Comparison of ENCODE assay signal across 11 cellular contexts in genomic region chr22:37803636-37804371, GRCh38. TPM values are rescaled to one million over a fixed set of nuclear protein-coding genes. Genes with fewer than 3 reads are reported as not detected.
DNase-seq lines count a peak whose midpoint lies in the region; ATAC-seq and TF ChIP-seq lines count a peak whose summit lies in the region.
"Had no signal": no experiment of that assay in that cellular context is flagged by ENCODE, and none has a peak within 500 bp of the region (broad histone marks: within the 10 kb centered on the region; RNA-seq: fewer than 3 reads in every experiment).

No MANE protein-coding gene starts in this region.

- H3K4me3 ChIP-seq in right cardiac atrium (ENCODE audit: low read length): no peak overlapping the region
- H3K4me3 ChIP-seq in mesenchymal stem cell (ENCODE audit: insufficient read depth in 1 of 2, low read depth in 1 of 2, low read length in 2 of 2): peak overlapping the region in 1 of 2 experiments; percentile 94
- H3K4me3 ChIP-seq in vagina: peak overlapping the region; percentile 54 to 61
- no peak overlapping the region for H3K4me3 ChIP-seq in Karpas-422 (ENCODE audit: low read length)

- TF ChIP-seq POLR2A in vagina (IDR thresholded peaks at IDR 0.05): no peak

- no peak for ATAC-seq in right cardiac atrium
- ATAC-seq in Right ventricle myocardium superior (ENCODE audit: poor library complexity): no peak
- ATAC-seq: activated naive CD4-positive, alpha-beta T cell treated with anti-CD3 and anti-CD28 coated beads, Interleukin-2, amount 50 U/mL, for 72 hours had no signal

- peak overlapping the region in 1 of 2 experiments; percentile 98 for H3K18ac ChIP-seq in mesenchymal stem cell (ENCODE audit: low read depth in 1 of 2, low read length in 2 of 2)

- peak overlapping the region; percentile 99 for H4K8ac ChIP-seq in mesenchymal stem cell (ENCODE audit: low read length)

- no peaks in the 10 kb centered on the region for H3K9me3 Mint-ChIP-seq in activated naive CD8-positive, alpha-beta T cell (ENCODE audit: low read depth)
- H3K9me3 Mint-ChIP-seq: activated naive CD4-positive, alpha-beta T cell treated with anti-CD3 and anti-CD28 coated beads, Interleukin-2, amount 50 U/mL, for 72 hours had no signal

- H3K9me2 ChIP-seq in Karpas-422 (replicated peaks; ENCODE audit: insufficient read depth, low read length): no peaks in the 10 kb centered on the region

- no peak overlapping the region for H3K27ac Mint-ChIP-seq in activated naive CD8-positive, alpha-beta T cell

- peaks cover 5% of the 10 kb centered on the region for H3K4me1 ChIP-seq in right cardiac atrium (ENCODE audit: control insufficient read depth, insufficient read depth, low read length)
- peaks cover 37% of the 10 kb centered on the region for H3K4me1 ChIP-seq in mesenchymal stem cell (ENCODE audit: control insufficient read depth, insufficient read depth, low read depth, low read length)
- H3K4me1 ChIP-seq in vagina: peaks cover 62% of the 10 kb centered on the region
- H3K4me1 ChIP-seq in Karpas-422 (ENCODE audit: low read length): peaks cover 15% of the 10 kb centered on the region

- no peaks in the 10 kb centered on the region for H3K27me3 ChIP-seq in right cardiac atrium (ENCODE audit: control insufficient read depth, insufficient read depth)
- peaks cover 0 to 10% of the 10 kb centered on the region in 2 experiments for H3K27me3 ChIP-seq in mesenchymal stem cell (ENCODE audit: control insufficient read depth in 1 of 2, insufficient read depth in 1 of 2, low read length in 2 of 2)
- no peaks in the 10 kb centered on the region for H3K27me3 ChIP-seq in vagina
- no peaks in the 10 kb centered on the region for H3K27me3 ChIP-seq in Karpas-422 (ENCODE audit: low read length)

- peaks cover 22% of the 10 kb centered on the region for H3K27me3 Mint-ChIP-seq in activated naive CD8-positive, alpha-beta T cell

- no peaks in the 10 kb centered on the region for H4K20me1 ChIP-seq in Karpas-422 (ENCODE audit: insufficient read depth, low read depth, low read length)

- peak overlapping the region; percentile 29 for H2BK15ac ChIP-seq in mesenchymal stem cell (ENCODE audit: low read depth, poor library complexity, severe bottlenecking)

- H3K27ac ChIP-seq in right cardiac atrium (ENCODE audit: low read length): no peak overlapping the region
- no peak overlapping the region for H3K27ac ChIP-seq in mesenchymal stem cell (ENCODE audit: low read length, poor library complexity, severe bottlenecking)
- peak overlapping the region; percentile 92 for H3K27ac ChIP-seq in vagina
- H3K27ac ChIP-seq in Karpas-422 (ENCODE audit: low read length): no peak overlapping the region

- peak in 2 of 3 donors; percentile 59 to 67 for DNase-seq in right cardiac atrium
- DNase-seq in Right ventricle myocardium superior: no peak
- DNase-seq in mesenchymal stem cell: no peak
- peak in 1 of 2 donors; percentile 86 for DNase-seq in vagina (ENCODE audit: extremely low spot score in 2 of 2)
- DNase-seq in 8988T: no peak
- DNase-seq in GDM1 (lab: John Stamatoyannopoulos, UW): no peak
- no peak for DNase-seq in Karpas-422
- DNase-seq: kidney glomerular epithelial cell, NCI-H2107 had no signal

- H3K23ac ChIP-seq in mesenchymal stem cell (ENCODE audit: low read length in 2 of 2): peak overlapping the region in 1 of 2 experiments; percentile 47

- peak overlapping the region; percentile 53 for H2AK5ac ChIP-seq in mesenchymal stem cell (ENCODE audit: low read length, severe bottlenecking)

- peaks cover 35% of the 10 kb centered on the region for H3K4me1 Mint-ChIP-seq in activated naive CD8-positive, alpha-beta T cell (ENCODE audit: low read depth)

- WGBS in right cardiac atrium: 46% methylated on average over 34 of the region's 34 CpGs
- 40% methylated on average over 32 of the region's 34 CpGs for WGBS in mesenchymal stem cell

- peak overlapping the region; percentile 54 for H2BK120ac ChIP-seq in mesenchymal stem cell (ENCODE audit: low read depth, low read length)

- H3K79me1 ChIP-seq in mesenchymal stem cell (replicated peaks; ENCODE audit: low read length, poor library complexity, severe bottlenecking): peaks cover 9% of the 10 kb centered on the region

- H3K36me3 ChIP-seq in mesenchymal stem cell (ENCODE audit: control insufficient read depth in 1 of 2, insufficient read depth in 2 of 2, low read depth in 1 of 2, low read length in 2 of 2): no peaks in the 10 kb centered on the region
- no peaks in the 10 kb centered on the region for H3K36me3 ChIP-seq in vagina
- H3K36me3 ChIP-seq in Karpas-422 (ENCODE audit: insufficient read depth, low read length): no peaks in the 10 kb centered on the region

- H4K91ac ChIP-seq in mesenchymal stem cell (ENCODE audit: low read length): peak overlapping the region; percentile 47

- no peak overlapping the region for H3K14ac ChIP-seq in mesenchymal stem cell (ENCODE audit: low read length in 2 of 2)

- peak overlapping the region in 1 of 2 experiments; percentile 97 for H3K4ac ChIP-seq in mesenchymal stem cell (ENCODE audit: low read depth in 1 of 2, low read length in 2 of 2)

- intact Hi-C loops in right cardiac atrium (cut with DNase I): no loop called here
- intact Hi-C loops in Right ventricle myocardium superior (cut with DNase I): no loop called here
- intact Hi-C loops in vagina (cut with DNase I): no loop called here

- H3K9me3 ChIP-seq in right cardiac atrium (ENCODE audit: control insufficient read depth, low read length): no peaks in the 10 kb centered on the region
- no peaks in the 10 kb centered on the region for H3K9me3 ChIP-seq in mesenchymal stem cell (ENCODE audit: control insufficient read depth, low read length)
- H3K9me3 ChIP-seq in vagina: no peaks in the 10 kb centered on the region
- H3K9me3 ChIP-seq in Karpas-422 (ENCODE audit: low read length): no peaks in the 10 kb centered on the region

- H2BK12ac ChIP-seq in mesenchymal stem cell (ENCODE audit: low read length in 2 of 2): peak overlapping the region; percentile 54 to 73

- peak overlapping the region; percentile 15 for H2AFZ ChIP-seq in mesenchymal stem cell (ENCODE audit: low read depth, low read length)
- H2AFZ ChIP-seq in Karpas-422 (ENCODE audit: low read length): no peak overlapping the region

- no peak overlapping the region for H3K4me2 ChIP-seq in mesenchymal stem cell (ENCODE audit: low read length, poor library complexity, severe bottlenecking)
- H3K4me2 ChIP-seq in Karpas-422 (ENCODE audit: low read depth, low read length, poor library complexity, severe bottlenecking): no peak overlapping the region

- no peak overlapping the region for H2BK5ac ChIP-seq in mesenchymal stem cell (ENCODE audit: low read depth, low read length, poor library complexity, severe bottlenecking)

- H3K9ac ChIP-seq in mesenchymal stem cell (ENCODE audit: low read length) (peak overlapping the region; percentile 91), Karpas-422 (ENCODE audit: low read length) (no peak overlapping the region)

- peaks cover 8% of the 10 kb centered on the region for H3K79me2 ChIP-seq in Karpas-422 (ENCODE audit: low read length)

- H3K4me3 Mint-ChIP-seq in activated naive CD8-positive, alpha-beta T cell: peak overlapping the region; percentile 63

- H3K36me3 Mint-ChIP-seq in activated naive CD8-positive, alpha-beta T cell: no peaks in the 10 kb centered on the region

- TF ChIP-seq CTCF in vagina (IDR thresholded peaks at IDR 0.05): no peak

RNA-seq across cellular contexts. Expression of gene GCAT, which starts 3.9 kb away (rescaled TPM):
- total RNA-seq in right cardiac atrium (10 to 100 TPM; 10.3 to 20.2 (median 15.3) TPM), Right ventricle myocardium superior (31.0 TPM), vagina (7.6 TPM)
- 19.5 TPM for polyA plus RNA-seq in right cardiac atrium
- polyA plus RNA-seq in mesenchymal stem cell (2013, experiment 1 of 2): 10.7 TPM
- polyA plus RNA-seq in mesenchymal stem cell (2013, experiment 2 of 2): 11.7 TPM
- total RNA-seq in Karpas-422 (2014; rRNA removed; shearing (Covaris generic); ENCODE audit: low replicate concordance): 36.6 and 87.8 TPM in 2 replicates

RNA-seq across cellular contexts. Expression of gene GALR3, which starts 19.4 kb away (rescaled TPM):
- total RNA-seq in right cardiac atrium (not detected), Right ventricle myocardium superior (not detected), vagina (not detected)
- polyA plus RNA-seq in right cardiac atrium: not detected
- not detected for polyA plus RNA-seq in mesenchymal stem cell (2013, experiment 1 of 2)
- not detected for polyA plus RNA-seq in mesenchymal stem cell (2013, experiment 2 of 2)
- total RNA-seq in Karpas-422 (2014; rRNA removed; shearing (Covaris generic); ENCODE audit: low replicate concordance): not detected in 2 replicates
- total RNA-seq: activated naive CD4-positive, alpha-beta T cell treated with anti-CD3 and anti-CD28 coated beads, Interleukin-2, amount 50 U/mL, for 72 hours had no signal

RNA-seq across cellular contexts. Expression of gene ANKRD54, which starts 40.3 kb away (rescaled TPM):
- 10 to 100 TPM; 10.9 to 16.5 (median 14.5) TPM for total RNA-seq in right cardiac atrium
- 12.1 TPM for polyA plus RNA-seq in right cardiac atrium
- total RNA-seq in Right ventricle myocardium superior: 17.1 TPM
- 16.7 TPM for polyA plus RNA-seq in mesenchymal stem cell (2013, experiment 1 of 2)
- polyA plus RNA-seq in mesenchymal stem cell (2013, experiment 2 of 2): 15.9 TPM
- total RNA-seq in vagina: 56.7 TPM
- total RNA-seq in Karpas-422 (2014; rRNA removed; shearing (Covaris generic); ENCODE audit: low replicate concordance): 25.6 and 30.1 TPM in 2 replicates

RNA-seq across cellular contexts. Expression of gene EIF3L, which starts 45.4 kb away (rescaled TPM):
- total RNA-seq in right cardiac atrium (100 to 1,000 TPM; 291 to 354 (median 334) TPM), Right ventricle myocardium superior (326 TPM), vagina (338 TPM)
- 144 TPM for polyA plus RNA-seq in right cardiac atrium
- 453 TPM for polyA plus RNA-seq in mesenchymal stem cell (2013, experiment 1 of 2)
- polyA plus RNA-seq in mesenchymal stem cell (2013, experiment 2 of 2): 471 TPM
- total RNA-seq in Karpas-422 (2014; rRNA removed; shearing (Covaris generic); ENCODE audit: low replicate concordance): 363 and 488 TPM in 2 replicates

Comparison
In these comparisons a context has a peak if more than half of its experiments do, and no peak if none do; other contexts are left out.
1. DNase-seq: peak in right cardiac atrium (2 of 3); none in Right ventricle myocardium superior (single experiment), mesenchymal stem cell (single experiment), 8988T (single experiment), GDM1 (single experiment) and Karpas-422 (single experiment).
2. H3K4me3 ChIP-seq: peak in vagina (2 of 2); none in right cardiac atrium (single experiment) and Karpas-422 (single experiment).